ENCODE assay signal across 1 cellular context in the genomic region with DNA sequence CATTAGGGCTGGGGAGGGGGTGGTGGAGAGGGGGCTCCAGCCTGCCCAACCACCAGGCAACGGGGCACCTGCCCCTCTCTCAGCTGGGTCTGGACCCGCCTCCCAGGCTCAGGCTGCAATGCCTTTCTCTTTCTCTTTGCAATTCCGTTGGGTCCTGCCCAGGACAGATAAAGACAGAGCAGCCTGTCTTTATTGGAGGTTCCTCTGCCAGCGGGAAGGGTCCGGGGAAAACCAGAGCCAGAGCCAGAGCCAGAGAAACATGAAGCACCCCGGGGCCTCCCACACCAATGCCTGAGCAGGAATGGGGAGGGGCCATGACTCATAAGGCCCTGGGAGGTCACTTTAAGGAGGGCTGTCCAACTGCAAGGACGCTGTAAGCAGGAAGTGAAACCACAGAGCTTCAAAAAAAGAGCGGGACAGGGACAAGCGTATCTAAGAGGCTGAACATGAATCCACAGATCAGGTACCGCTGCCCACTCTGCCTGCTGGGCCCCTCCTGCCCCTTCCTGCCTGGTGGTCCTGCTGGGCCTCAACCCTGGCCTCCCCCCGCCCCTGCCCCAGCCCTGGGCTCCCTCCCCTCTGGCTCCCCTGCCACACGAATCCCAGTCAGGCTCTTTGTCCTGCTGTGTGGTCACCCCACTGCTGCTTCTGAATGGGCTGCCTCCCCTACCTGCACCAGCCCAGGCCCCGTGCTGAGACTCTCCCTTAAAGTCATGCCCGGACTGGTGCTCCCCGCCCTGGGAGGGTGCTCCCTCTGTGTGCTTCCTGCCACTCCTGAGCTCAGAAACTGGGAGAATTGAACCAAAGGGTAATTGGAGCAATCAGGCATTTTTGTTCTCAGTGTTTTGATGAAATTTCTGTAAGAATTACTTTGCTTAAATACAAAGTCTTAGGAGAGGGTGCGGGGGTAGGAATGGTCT.
TF ChIP-seq lines count a peak whose summit lies in the region.

A gene (plus strand): TSS at position 340 of the 920 bp plus-strand sequence. CDS start 107 bp downstream, at position 447.

TF ChIP-seq in GM12878, 131 proteins besides CTCF, POLR2A, EP300 and RAD21:
- TF ChIP-seq DPF2 (IDR thresholded peaks at IDR 0.05) (no peak), IRF4 (IDR thresholded peaks at IDR 0.05; ENCODE audit: low read depth, low read length) (peak; percentile 79; the same call in 1 of the 2 replicates), SP1 (IDR thresholded peaks at IDR 0.05; ENCODE audit: low read depth, low read length) (peak; percentile 19), RAD51 (IDR thresholded peaks at IDR 0.05) (no peak), CBFB (IDR thresholded peaks at IDR 0.05; ENCODE audit: low read depth) (peak; percentile 70; the same call in 1 of the 2 replicates), IKZF1 (conservative IDR thresholded peaks at IDR 0.05) (peak; percentile 71), PML (IDR thresholded peaks at IDR 0.05; ENCODE audit: low read length) (no peak), MTA2 (IDR thresholded peaks at IDR 0.05; ENCODE audit: low read depth) (peak; percentile 31; the same call in 1 of the 2 replicates), NR2C1 (IDR thresholded peaks at IDR 0.05) (peak; percentile 63; the same call in 1 of the 2 replicates), RUNX3 (IDR thresholded peaks at IDR 0.05; ENCODE audit: low read length) (peak; percentile 89), MXI1 (IDR thresholded peaks at IDR 0.05; ENCODE audit: low read depth, low read length) (0 out of 2 replicates have a peak, but pooled peaks have one; percentile 43), CREB1 (IDR thresholded peaks at IDR 0.05; ENCODE audit: low read depth) (peak; percentile 41; the same call in 1 of the 2 replicates), SIN3A (IDR thresholded peaks at IDR 0.05; ENCODE audit: low read depth, low read length) (peak; percentile 97), RELA (IDR thresholded peaks at IDR 0.05; ENCODE audit: borderline replicate concordance, partially characterized antibody) (peak; percentile 36), FOXK2 (IDR thresholded peaks at IDR 0.05) (0 out of 2 replicates have a peak, but pooled peaks have one; percentile 29), IKZF2 (IDR thresholded peaks at IDR 0.05) (peak; percentile 50 to 65; a peak in 2 of 4 replicates), ASH2L (IDR thresholded peaks at IDR 0.05; ENCODE audit: borderline replicate concordance, low read depth) (no peak), TCF12 (IDR thresholded peaks at IDR 0.05; ENCODE audit: low read depth, low read length) (no peak), HCFC1 (IDR thresholded peaks at IDR 0.05; ENCODE audit: low read length) (no peak), CBX5 (IDR thresholded peaks at IDR 0.05; ENCODE audit: low read depth) (no peak), ZNF217 (IDR thresholded peaks at IDR 0.05) (no peak), GATAD2B (conservative IDR thresholded peaks at IDR 0.05; ENCODE audit: low read depth) (peak; percentile 44; the same call in 1 of the 2 replicates), MYC (IDR thresholded peaks at IDR 0.05; ENCODE audit: insufficient read depth, insufficient read length, insufficient replicate concordance, low read length, severe bottlenecking) (no peak), EED (IDR thresholded peaks at IDR 0.05; ENCODE audit: low read depth) (peak; percentile 78), NR2F1 (conservative IDR thresholded peaks at IDR 0.05) (peak; percentile 84), CREM (IDR thresholded peaks at IDR 0.05; ENCODE audit: low read depth) (peak; percentile 37; the same call in 1 of the 2 replicates), TCF7 (IDR thresholded peaks at IDR 0.05; ENCODE audit: borderline replicate concordance) (no peak), HDGF (IDR thresholded peaks at IDR 0.05) (0 out of 2 replicates have a peak, but pooled peaks have one; percentile 5), JUNB (IDR thresholded peaks at IDR 0.05) (peak; percentile 49; the same call in 1 of the 2 replicates), BHLHE40 (IDR thresholded peaks at IDR 0.05; ENCODE audit: borderline replicate concordance in 1 of 2, low read depth in 2 of 2, low read length in 1 of 2) (peak in 1 of 2 experiments; percentile 35; a peak in 1 of 4 replicates), SPI1 (IDR thresholded peaks at IDR 0.05; ENCODE audit: borderline replicate concordance, insufficient read depth, low read depth, low read length) (peak; percentile 94), YY1 (IDR thresholded peaks at IDR 0.05; ENCODE audit: low read depth, low read length) (0 out of 2 replicates have a peak, but pooled peaks have one; percentile 11), JUND (IDR thresholded peaks at IDR 0.05; ENCODE audit: low read depth, low read length) (peak; percentile 68; the same call in 1 of the 2 replicates), ZNF384 (IDR thresholded peaks at IDR 0.05; ENCODE audit: borderline replicate concordance, low read depth, low read length) (peak; percentile 31; the same call in 1 of the 2 replicates), ATF7 (IDR thresholded peaks at IDR 0.05; ENCODE audit: low read depth) (peak; percentile 63; the same call in 1 of the 2 replicates), PAX8 (IDR thresholded peaks at IDR 0.05) (no peak)
- TF ChIP-seq, protein P1, sequence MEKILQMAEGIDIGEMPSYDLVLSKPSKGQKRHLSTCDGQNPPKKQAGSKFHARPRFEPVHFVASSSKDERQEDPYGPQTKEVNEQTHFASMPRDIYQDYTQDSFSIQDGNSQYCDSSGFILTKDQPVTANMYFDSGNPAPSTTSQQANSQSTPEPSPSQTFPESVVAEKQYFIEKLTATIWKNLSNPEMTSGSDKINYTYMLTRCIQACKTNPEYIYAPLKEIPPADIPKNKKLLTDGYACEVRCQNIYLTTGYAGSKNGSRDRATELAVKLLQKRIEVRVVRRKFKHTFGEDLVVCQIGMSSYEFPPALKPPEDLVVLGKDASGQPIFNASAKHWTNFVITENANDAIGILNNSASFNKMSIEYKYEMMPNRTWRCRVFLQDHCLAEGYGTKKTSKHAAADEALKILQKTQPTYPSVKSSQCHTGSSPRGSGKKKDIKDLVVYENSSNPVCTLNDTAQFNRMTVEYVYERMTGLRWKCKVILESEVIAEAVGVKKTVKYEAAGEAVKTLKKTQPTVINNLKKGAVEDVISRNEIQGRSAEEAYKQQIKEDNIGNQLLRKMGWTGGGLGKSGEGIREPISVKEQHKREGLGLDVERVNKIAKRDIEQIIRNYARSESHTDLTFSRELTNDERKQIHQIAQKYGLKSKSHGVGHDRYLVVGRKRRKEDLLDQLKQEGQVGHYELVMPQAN (conservative IDR thresholded peaks at IDR 0.05): peak; percentile 92
- TF ChIP-seq, protein P2, sequence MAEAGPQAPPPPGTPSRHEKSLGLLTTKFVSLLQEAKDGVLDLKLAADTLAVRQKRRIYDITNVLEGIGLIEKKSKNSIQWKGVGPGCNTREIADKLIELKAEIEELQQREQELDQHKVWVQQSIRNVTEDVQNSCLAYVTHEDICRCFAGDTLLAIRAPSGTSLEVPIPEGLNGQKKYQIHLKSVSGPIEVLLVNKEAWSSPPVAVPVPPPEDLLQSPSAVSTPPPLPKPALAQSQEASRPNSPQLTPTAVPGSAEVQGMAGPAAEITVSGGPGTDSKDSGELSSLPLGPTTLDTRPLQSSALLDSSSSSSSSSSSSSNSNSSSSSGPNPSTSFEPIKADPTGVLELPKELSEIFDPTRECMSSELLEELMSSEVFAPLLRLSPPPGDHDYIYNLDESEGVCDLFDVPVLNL (IDR thresholded peaks at IDR 0.05; ENCODE audit: low read depth, low read length): peak; percentile 89
- TF ChIP-seq, protein P3, sequence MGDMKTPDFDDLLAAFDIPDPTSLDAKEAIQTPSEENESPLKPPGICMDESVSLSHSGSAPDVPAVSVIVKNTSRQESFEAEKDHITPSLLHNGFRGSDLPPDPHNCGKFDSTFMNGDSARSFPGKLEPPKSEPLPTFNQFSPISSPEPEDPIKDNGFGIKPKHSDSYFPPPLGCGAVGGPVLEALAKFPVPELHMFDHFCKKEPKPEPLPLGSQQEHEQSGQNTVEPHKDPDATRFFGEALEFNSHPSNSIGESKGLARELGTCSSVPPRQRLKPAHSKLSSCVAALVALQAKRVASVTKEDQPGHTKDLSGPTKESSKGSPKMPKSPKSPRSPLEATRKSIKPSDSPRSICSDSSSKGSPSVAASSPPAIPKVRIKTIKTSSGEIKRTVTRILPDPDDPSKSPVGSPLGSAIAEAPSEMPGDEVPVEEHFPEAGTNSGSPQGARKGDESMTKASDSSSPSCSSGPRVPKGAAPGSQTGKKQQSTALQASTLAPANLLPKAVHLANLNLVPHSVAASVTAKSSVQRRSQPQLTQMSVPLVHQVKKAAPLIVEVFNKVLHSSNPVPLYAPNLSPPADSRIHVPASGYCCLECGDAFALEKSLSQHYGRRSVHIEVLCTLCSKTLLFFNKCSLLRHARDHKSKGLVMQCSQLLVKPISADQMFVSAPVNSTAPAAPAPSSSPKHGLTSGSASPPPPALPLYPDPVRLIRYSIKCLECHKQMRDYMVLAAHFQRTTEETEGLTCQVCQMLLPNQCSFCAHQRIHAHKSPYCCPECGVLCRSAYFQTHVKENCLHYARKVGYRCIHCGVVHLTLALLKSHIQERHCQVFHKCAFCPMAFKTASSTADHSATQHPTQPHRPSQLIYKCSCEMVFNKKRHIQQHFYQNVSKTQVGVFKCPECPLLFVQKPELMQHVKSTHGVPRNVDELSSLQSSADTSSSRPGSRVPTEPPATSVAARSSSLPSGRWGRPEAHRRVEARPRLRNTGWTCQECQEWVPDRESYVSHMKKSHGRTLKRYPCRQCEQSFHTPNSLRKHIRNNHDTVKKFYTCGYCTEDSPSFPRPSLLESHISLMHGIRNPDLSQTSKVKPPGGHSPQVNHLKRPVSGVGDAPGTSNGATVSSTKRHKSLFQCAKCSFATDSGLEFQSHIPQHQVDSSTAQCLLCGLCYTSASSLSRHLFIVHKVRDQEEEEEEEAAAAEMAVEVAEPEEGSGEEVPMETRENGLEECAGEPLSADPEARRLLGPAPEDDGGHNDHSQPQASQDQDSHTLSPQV (IDR thresholded peaks at IDR 0.05): peak; percentile 25; the same call in 1 of the 2 replicates
- TF ChIP-seq, protein P4, sequence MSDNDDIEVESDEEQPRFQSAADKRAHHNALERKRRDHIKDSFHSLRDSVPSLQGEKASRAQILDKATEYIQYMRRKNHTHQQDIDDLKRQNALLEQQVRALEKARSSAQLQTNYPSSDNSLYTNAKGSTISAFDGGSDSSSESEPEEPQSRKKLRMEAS (IDR thresholded peaks at IDR 0.05; ENCODE audit: low read depth, low read length): 0 out of 2 replicates have a peak, but pooled peaks have one; percentile 11
- TF ChIP-seq, protein P5, sequence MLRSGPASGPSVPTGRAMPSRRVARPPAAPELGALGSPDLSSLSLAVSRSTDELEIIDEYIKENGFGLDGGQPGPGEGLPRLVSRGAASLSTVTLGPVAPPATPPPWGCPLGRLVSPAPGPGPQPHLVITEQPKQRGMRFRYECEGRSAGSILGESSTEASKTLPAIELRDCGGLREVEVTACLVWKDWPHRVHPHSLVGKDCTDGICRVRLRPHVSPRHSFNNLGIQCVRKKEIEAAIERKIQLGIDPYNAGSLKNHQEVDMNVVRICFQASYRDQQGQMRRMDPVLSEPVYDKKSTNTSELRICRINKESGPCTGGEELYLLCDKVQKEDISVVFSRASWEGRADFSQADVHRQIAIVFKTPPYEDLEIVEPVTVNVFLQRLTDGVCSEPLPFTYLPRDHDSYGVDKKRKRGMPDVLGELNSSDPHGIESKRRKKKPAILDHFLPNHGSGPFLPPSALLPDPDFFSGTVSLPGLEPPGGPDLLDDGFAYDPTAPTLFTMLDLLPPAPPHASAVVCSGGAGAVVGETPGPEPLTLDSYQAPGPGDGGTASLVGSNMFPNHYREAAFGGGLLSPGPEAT (IDR thresholded peaks at IDR 0.05; ENCODE audit: low read depth): peak; percentile 84
- TF ChIP-seq, protein P6, sequence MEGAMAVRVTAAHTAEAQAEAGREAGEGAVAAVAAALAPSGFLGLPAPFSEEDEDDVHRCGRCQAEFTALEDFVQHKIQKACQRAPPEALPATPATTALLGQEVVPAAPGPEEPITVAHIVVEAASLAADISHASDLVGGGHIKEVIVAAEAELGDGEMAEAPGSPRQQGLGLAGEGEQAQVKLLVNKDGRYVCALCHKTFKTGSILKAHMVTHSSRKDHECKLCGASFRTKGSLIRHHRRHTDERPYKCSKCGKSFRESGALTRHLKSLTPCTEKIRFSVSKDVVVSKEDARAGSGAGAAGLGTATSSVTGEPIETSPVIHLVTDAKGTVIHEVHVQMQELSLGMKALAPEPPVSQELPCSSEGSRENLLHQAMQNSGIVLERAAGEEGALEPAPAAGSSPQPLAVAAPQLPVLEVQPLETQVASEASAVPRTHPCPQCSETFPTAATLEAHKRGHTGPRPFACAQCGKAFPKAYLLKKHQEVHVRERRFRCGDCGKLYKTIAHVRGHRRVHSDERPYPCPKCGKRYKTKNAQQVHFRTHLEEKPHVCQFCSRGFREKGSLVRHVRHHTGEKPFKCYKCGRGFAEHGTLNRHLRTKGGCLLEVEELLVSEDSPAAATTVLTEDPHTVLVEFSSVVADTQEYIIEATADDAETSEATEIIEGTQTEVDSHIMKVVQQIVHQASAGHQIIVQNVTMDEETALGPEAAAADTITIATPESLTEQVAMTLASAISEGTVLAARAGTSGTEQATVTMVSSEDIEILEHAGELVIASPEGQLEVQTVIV (IDR thresholded peaks at IDR 0.05; ENCODE audit: borderline replicate concordance, partially characterized antibody): no peak
- TF ChIP-seq, protein P7, sequence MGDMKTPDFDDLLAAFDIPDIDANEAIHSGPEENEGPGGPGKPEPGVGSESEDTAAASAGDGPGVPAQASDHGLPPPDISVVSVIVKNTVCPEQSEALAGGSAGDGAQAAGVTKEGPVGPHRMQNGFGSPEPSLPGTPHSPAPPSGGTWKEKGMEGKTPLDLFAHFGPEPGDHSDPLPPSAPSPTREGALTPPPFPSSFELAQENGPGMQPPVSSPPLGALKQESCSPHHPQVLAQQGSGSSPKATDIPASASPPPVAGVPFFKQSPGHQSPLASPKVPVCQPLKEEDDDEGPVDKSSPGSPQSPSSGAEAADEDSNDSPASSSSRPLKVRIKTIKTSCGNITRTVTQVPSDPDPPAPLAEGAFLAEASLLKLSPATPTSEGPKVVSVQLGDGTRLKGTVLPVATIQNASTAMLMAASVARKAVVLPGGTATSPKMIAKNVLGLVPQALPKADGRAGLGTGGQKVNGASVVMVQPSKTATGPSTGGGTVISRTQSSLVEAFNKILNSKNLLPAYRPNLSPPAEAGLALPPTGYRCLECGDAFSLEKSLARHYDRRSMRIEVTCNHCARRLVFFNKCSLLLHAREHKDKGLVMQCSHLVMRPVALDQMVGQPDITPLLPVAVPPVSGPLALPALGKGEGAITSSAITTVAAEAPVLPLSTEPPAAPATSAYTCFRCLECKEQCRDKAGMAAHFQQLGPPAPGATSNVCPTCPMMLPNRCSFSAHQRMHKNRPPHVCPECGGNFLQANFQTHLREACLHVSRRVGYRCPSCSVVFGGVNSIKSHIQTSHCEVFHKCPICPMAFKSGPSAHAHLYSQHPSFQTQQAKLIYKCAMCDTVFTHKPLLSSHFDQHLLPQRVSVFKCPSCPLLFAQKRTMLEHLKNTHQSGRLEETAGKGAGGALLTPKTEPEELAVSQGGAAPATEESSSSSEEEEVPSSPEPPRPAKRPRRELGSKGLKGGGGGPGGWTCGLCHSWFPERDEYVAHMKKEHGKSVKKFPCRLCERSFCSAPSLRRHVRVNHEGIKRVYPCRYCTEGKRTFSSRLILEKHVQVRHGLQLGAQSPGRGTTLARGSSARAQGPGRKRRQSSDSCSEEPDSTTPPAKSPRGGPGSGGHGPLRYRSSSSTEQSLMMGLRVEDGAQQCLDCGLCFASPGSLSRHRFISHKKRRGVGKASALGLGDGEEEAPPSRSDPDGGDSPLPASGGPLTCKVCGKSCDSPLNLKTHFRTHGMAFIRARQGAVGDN (IDR thresholded peaks at IDR 0.05): peak; percentile 62; the same call in 1 of the 2 replicates
